ENCODE assay signal across 1 cellular context in the genomic region with DNA sequence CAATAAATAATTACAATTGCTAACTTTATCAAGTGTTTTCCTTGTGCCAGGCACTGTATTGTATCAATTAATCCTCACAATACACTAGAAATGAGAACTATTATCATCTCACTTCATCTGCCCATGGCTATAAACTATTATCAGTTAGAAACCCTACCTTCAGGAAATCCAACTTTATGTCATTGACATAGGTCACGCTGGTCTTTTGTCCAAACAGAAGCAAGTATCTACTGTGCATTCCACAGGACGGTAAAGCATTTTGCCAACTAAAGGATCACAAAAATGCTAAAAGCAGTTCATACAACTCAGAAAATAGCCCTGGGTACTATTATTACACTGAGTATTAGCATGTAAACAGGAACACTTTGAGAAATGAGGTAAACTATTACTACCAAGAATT.
TF ChIP-seq lines count a peak whose summit lies in the region.

No MANE protein-coding gene starts in this region.

TF ChIP-seq in GM23338, 12 proteins besides CTCF, POLR2A, EP300 and RAD21 (continued from another document):
- TF ChIP-seq, protein P1, sequence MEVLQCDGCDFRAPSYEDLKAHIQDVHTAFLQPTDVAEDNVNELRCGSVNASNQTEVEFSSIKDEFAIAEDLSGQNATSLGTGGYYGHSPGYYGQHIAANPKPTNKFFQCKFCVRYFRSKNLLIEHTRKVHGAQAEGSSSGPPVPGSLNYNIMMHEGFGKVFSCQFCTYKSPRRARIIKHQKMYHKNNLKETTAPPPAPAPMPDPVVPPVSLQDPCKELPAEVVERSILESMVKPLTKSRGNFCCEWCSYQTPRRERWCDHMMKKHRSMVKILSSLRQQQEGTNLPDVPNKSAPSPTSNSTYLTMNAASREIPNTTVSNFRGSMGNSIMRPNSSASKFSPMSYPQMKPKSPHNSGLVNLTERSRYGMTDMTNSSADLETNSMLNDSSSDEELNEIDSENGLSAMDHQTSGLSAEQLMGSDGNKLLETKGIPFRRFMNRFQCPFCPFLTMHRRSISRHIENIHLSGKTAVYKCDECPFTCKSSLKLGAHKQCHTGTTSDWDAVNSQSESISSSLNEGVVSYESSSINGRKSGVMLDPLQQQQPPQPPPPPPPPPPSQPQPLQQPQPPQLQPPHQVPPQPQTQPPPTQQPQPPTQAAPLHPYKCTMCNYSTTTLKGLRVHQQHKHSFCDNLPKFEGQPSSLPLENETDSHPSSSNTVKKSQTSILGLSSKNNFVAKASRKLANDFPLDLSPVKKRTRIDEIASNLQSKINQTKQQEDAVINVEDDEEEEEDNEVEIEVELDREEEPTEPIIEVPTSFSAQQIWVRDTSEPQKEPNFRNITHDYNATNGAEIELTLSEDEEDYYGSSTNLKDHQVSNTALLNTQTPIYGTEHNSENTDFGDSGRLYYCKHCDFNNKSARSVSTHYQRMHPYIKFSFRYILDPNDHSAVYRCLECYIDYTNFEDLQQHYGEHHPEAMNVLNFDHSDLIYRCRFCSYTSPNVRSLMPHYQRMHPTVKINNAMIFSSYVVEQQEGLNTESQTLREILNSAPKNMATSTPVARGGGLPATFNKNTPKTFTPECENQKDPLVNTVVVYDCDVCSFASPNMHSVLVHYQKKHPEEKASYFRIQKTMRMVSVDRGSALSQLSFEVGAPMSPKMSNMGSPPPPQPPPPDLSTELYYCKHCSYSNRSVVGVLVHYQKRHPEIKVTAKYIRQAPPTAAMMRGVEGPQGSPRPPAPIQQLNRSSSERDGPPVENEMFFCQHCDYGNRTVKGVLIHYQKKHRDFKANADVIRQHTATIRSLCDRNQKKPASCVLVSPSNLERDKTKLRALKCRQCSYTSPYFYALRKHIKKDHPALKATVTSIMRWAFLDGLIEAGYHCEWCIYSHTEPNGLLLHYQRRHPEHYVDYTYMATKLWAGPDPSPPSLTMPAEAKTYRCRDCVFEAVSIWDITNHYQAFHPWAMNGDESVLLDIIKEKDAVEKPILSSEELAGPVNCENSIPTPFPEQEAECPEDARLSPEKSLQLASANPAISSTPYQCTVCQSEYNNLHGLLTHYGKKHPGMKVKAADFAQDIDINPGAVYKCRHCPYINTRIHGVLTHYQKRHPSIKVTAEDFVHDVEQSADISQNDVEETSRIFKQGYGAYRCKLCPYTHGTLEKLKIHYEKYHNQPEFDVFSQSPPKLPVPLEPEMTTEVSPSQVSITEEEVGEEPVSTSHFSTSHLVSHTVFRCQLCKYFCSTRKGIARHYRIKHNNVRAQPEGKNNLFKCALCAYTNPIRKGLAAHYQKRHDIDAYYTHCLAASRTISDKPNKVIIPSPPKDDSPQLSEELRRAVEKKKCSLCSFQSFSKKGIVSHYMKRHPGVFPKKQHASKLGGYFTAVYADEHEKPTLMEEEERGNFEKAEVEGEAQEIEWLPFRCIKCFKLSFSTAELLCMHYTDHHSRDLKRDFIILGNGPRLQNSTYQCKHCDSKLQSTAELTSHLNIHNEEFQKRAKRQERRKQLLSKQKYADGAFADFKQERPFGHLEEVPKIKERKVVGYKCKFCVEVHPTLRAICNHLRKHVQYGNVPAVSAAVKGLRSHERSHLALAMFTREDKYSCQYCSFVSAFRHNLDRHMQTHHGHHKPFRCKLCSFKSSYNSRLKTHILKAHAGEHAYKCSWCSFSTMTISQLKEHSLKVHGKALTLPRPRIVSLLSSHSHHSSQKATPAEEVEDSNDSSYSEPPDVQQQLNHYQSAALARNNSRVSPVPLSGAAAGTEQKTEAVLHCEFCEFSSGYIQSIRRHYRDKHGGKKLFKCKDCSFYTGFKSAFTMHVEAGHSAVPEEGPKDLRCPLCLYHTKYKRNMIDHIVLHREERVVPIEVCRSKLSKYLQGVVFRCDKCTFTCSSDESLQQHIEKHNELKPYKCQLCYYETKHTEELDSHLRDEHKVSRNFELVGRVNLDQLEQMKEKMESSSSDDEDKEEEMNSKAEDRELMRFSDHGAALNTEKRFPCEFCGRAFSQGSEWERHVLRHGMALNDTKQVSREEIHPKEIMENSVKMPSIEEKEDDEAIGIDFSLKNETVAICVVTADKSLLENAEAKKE (CRISPR knock-in tag; IDR thresholded peaks at IDR 0.05): no peak
- TF ChIP-seq NANOG (IDR thresholded peaks at IDR 0.05; ENCODE audit: borderline replicate concordance): no peak
- no peak for TF ChIP-seq CREB1 (CRISPR knock-in tag; IDR thresholded peaks at IDR 0.05; ENCODE audit: low read depth)
- TF ChIP-seq EZH2phosphoT487 (IDR thresholded peaks at IDR 0.05; ENCODE audit: unreplicated experiment): no peak
- TF ChIP-seq, protein P2, sequence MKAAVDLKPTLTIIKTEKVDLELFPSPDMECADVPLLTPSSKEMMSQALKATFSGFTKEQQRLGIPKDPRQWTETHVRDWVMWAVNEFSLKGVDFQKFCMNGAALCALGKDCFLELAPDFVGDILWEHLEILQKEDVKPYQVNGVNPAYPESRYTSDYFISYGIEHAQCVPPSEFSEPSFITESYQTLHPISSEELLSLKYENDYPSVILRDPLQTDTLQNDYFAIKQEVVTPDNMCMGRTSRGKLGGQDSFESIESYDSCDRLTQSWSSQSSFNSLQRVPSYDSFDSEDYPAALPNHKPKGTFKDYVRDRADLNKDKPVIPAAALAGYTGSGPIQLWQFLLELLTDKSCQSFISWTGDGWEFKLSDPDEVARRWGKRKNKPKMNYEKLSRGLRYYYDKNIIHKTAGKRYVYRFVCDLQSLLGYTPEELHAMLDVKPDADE (IDR thresholded peaks at IDR 0.05): no peak
- TF ChIP-seq STAT1 (IDR thresholded peaks at IDR 0.05; ENCODE audit: unreplicated experiment): no peak
- TF ChIP-seq, protein P3, sequence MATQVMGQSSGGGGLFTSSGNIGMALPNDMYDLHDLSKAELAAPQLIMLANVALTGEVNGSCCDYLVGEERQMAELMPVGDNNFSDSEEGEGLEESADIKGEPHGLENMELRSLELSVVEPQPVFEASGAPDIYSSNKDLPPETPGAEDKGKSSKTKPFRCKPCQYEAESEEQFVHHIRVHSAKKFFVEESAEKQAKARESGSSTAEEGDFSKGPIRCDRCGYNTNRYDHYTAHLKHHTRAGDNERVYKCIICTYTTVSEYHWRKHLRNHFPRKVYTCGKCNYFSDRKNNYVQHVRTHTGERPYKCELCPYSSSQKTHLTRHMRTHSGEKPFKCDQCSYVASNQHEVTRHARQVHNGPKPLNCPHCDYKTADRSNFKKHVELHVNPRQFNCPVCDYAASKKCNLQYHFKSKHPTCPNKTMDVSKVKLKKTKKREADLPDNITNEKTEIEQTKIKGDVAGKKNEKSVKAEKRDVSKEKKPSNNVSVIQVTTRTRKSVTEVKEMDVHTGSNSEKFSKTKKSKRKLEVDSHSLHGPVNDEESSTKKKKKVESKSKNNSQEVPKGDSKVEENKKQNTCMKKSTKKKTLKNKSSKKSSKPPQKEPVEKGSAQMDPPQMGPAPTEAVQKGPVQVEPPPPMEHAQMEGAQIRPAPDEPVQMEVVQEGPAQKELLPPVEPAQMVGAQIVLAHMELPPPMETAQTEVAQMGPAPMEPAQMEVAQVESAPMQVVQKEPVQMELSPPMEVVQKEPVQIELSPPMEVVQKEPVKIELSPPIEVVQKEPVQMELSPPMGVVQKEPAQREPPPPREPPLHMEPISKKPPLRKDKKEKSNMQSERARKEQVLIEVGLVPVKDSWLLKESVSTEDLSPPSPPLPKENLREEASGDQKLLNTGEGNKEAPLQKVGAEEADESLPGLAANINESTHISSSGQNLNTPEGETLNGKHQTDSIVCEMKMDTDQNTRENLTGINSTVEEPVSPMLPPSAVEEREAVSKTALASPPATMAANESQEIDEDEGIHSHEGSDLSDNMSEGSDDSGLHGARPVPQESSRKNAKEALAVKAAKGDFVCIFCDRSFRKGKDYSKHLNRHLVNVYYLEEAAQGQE (IDR thresholded peaks at IDR 0.05; ENCODE audit: unreplicated experiment): no peak
- no peak for TF ChIP-seq ZNF331 (CRISPR knock-in tag; IDR thresholded peaks at IDR 0.05; ENCODE audit: low read depth)
